Comparison of ENCODE assay signal across 1 cellular context in the genomic region with DNA sequence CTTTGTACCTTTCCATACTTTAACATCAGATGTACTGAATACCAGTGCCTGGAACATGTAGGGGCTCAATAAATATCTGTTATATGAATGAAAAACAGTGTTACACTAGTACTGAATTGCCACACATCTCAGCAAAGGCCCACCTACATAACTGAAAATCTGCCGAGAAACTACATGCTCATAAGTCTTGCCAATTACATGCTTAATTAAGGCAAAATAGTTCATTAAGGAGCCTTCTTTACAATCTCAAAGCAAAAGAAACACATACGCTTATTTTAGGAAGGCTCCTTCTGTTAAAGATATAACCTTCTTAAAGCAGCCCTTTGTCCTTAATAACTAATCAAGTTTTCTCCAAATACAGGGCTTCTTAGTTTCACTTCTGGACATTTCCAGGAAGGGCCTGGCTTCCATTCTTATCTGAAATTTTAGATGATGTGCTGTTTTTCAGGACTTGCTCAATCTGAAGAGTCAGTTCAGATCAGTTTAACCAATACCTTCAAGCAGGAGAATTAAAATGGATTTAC.
TF ChIP-seq lines count a peak whose summit lies in the region.

No MANE protein-coding gene starts in this region.

TF ChIP-seq in liver, 16 proteins besides CTCF, POLR2A, EP300 and RAD21:
- TF ChIP-seq, protein P1, sequence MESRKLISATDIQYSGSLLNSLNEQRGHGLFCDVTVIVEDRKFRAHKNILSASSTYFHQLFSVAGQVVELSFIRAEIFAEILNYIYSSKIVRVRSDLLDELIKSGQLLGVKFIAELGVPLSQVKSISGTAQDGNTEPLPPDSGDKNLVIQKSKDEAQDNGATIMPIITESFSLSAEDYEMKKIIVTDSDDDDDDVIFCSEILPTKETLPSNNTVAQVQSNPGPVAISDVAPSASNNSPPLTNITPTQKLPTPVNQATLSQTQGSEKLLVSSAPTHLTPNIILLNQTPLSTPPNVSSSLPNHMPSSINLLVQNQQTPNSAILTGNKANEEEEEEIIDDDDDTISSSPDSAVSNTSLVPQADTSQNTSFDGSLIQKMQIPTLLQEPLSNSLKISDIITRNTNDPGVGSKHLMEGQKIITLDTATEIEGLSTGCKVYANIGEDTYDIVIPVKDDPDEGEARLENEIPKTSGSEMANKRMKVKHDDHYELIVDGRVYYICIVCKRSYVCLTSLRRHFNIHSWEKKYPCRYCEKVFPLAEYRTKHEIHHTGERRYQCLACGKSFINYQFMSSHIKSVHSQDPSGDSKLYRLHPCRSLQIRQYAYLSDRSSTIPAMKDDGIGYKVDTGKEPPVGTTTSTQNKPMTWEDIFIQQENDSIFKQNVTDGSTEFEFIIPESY (IDR thresholded peaks at IDR 0.05), result no peak
- TF ChIP-seq, protein P2, sequence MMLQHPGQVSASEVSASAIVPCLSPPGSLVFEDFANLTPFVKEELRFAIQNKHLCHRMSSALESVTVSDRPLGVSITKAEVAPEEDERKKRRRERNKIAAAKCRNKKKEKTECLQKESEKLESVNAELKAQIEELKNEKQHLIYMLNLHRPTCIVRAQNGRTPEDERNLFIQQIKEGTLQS (IDR thresholded peaks at IDR 0.05), result no peak
- TF ChIP-seq EGR1 (IDR thresholded peaks at IDR 0.05; ENCODE audit: low read depth in 2 of 2) (no peak), FOXA1 (IDR thresholded peaks at IDR 0.05) (no peak), NR2F2 (IDR thresholded peaks at IDR 0.05) (peak; percentile 34), RXRA (IDR thresholded peaks at IDR 0.05) (peak in 1 of 2 donors; percentile 13), YY1 (IDR thresholded peaks at IDR 0.05) (peak; percentile 25), HNF4G (IDR thresholded peaks at IDR 0.05) (peak; percentile 46), TAF1 (conservative IDR thresholded peaks at IDR 0.05) (no peak), GABPA (IDR thresholded peaks at IDR 0.05 in 1 of 2, conservative IDR thresholded peaks at IDR 0.05 in 1 of 2) (no peak), FOXA2 (IDR thresholded peaks at IDR 0.05) (no peak), JUND (IDR thresholded peaks at IDR 0.05) (no peak), HNF4A (conservative IDR thresholded peaks at IDR 0.05) (peak in 1 of 2 donors; percentile 78), SP1 (IDR thresholded peaks at IDR 0.05) (peak; percentile 83)
- TF ChIP-seq, protein P3, sequence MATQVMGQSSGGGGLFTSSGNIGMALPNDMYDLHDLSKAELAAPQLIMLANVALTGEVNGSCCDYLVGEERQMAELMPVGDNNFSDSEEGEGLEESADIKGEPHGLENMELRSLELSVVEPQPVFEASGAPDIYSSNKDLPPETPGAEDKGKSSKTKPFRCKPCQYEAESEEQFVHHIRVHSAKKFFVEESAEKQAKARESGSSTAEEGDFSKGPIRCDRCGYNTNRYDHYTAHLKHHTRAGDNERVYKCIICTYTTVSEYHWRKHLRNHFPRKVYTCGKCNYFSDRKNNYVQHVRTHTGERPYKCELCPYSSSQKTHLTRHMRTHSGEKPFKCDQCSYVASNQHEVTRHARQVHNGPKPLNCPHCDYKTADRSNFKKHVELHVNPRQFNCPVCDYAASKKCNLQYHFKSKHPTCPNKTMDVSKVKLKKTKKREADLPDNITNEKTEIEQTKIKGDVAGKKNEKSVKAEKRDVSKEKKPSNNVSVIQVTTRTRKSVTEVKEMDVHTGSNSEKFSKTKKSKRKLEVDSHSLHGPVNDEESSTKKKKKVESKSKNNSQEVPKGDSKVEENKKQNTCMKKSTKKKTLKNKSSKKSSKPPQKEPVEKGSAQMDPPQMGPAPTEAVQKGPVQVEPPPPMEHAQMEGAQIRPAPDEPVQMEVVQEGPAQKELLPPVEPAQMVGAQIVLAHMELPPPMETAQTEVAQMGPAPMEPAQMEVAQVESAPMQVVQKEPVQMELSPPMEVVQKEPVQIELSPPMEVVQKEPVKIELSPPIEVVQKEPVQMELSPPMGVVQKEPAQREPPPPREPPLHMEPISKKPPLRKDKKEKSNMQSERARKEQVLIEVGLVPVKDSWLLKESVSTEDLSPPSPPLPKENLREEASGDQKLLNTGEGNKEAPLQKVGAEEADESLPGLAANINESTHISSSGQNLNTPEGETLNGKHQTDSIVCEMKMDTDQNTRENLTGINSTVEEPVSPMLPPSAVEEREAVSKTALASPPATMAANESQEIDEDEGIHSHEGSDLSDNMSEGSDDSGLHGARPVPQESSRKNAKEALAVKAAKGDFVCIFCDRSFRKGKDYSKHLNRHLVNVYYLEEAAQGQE (IDR thresholded peaks at IDR 0.05), result no peak
- TF ChIP-seq, protein P4, sequence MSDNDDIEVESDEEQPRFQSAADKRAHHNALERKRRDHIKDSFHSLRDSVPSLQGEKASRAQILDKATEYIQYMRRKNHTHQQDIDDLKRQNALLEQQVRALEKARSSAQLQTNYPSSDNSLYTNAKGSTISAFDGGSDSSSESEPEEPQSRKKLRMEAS (IDR thresholded peaks at IDR 0.05), result no peak
